ENCODE assay signal across 1 cellular context in the genomic region with DNA sequence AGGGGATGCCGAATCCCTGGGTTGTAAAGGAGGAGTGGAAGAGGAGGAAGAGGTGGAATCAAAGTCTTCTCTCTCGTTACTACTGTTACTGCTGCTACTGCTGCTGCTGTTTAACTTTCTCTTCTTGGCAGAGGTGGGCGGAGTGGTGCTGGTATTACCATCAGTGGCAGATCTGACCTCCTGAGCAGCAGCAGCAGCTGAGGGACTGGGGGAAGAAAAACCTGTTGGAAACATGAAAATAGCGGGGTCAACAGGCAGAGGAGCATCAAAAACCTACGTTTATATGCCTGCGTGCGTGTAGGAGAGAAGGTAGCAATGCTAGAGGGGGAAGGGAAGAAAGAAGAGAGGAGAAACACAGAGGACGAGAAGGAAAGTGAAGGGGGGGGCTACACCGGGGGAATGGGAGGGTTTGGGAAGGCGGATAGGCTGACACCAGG.
TF ChIP-seq lines count a peak whose summit lies in the region.

No MANE protein-coding gene starts in this region.

TF ChIP-seq in HCT116, 20 proteins besides CTCF, POLR2A, EP300 and RAD21 (continued from another document):
- TF ChIP-seq SP1 (IDR thresholded peaks at IDR 0.05; ENCODE audit: low read depth), result no peak; the same call in 1 of the 2 replicates
- no peak for TF ChIP-seq JUND (IDR thresholded peaks at IDR 0.05)
- TF ChIP-seq ZNF274 (IDR thresholded peaks at IDR 0.05; ENCODE audit: low read depth, low read length), result no peak
